Comparison of ENCODE assay signal across 22 cellular contexts in genomic region chr17:61942085-61942484, GRCh38.
"Had no signal": no experiment of that assay in that cellular context is flagged by ENCODE, and none has a peak within 500 bp of the region (broad histone marks: within the 10 kb centered on the region; RNA-seq: fewer than 3 reads in every experiment).

No MANE protein-coding gene starts in this region.

- H3K27ac ChIP-seq: SJSA1 had no signal

- ATAC-seq: HepG2 had no signal

- DNase-seq: IMR-90, Karpas-422, KG1, MG63, NCI-H1092 treated with DMSO at 0.1 percent for 48 hours, NCI-H1436, NCI-H187, NCI-H2029, NCI-H2081 treated with DMSO at 0.1 percent for 48 hours, NCI-H2171, NCI-H226, NCI-H446, NCI-H510A, NCI-H524 treated with DMSO at 0.1 percent for 48 hours, NCI-H69, NCI-H774, Right ventricle myocardium superior, RPMI8226, SIG-M5 had no signal

- H3K27me3 ChIP-seq: MG63, SJSA1 had no signal

- H3K4me3 ChIP-seq: MG63, SJSA1, SK-N-MC had no signal

- H3K9me3 ChIP-seq: MG63, SJSA1 had no signal

- H3K4me1 ChIP-seq: SJSA1 had no signal
